Comparison of ENCODE assay signal across 1 cellular context in genomic region chr17:40167685-40168261, GRCh38.
TF ChIP-seq lines count a peak whose summit lies in the region.

No MANE protein-coding gene starts in this region.

TF ChIP-seq in GM23338, 12 proteins besides CTCF, POLR2A, EP300 and RAD21:
- no peak for TF ChIP-seq ZNF462 (CRISPR knock-in tag; IDR thresholded peaks at IDR 0.05)
